8 cellular contexts compared by ENCODE assay signal in genomic region chr22:50620861-50621490, GRCh38. TPM values are rescaled to one million over a fixed set of nuclear protein-coding genes. Genes with fewer than 3 reads are reported as not detected.
DNase-seq lines count a peak whose midpoint lies in the region; ATAC-seq and TF ChIP-seq lines count a peak whose summit lies in the region.

No MANE protein-coding gene starts in this region.

- H3K4me1 ChIP-seq in ectodermal cell (ENCODE audit: control insufficient read depth, insufficient read depth, low read length) (peaks cover 11% of the 10 kb centered on the region), osteoblast (ENCODE audit: insufficient read depth, low read length) (peaks cover 14% of the 10 kb centered on the region)

- H3K27me3 ChIP-seq in ectodermal cell (ENCODE audit: control insufficient read depth, insufficient read depth, low read length, poor library complexity, severe bottlenecking) (peaks cover 13% of the 10 kb centered on the region), osteoblast (ENCODE audit: insufficient read depth, low read length) (peaks cover 21% of the 10 kb centered on the region)

- H3K4me2 ChIP-seq in osteoblast (ENCODE audit: insufficient read depth, low read length) = peak overlapping the region; percentile 39

- in situ Hi-C loops in G401 (cut with HindIII; ENCODE audit: low sequenced_read_pairs) = no loop called here

- H3K27ac ChIP-seq in ectodermal cell (ENCODE audit: insufficient read depth, low read depth, low read length, poor library complexity, severe bottlenecking) = no peak overlapping the region
- no peak overlapping the region for H3K27ac ChIP-seq in osteoblast (ENCODE audit: low read depth, low read length)

- peak; percentile 32 for ATAC-seq in GM18907 (IDR thresholded peaks at IDR 0.05; ENCODE audit: unreplicated experiment)
- ATAC-seq in HG03139 (IDR thresholded peaks at IDR 0.05; ENCODE audit: unreplicated experiment) = peak; percentile 17

- H4K20me1 ChIP-seq in osteoblast (ENCODE audit: insufficient read depth, low read length) = peaks cover 3% of the 10 kb centered on the region

- TF ChIP-seq CTCF in osteoblast (IDR thresholded peaks at IDR 0.05; ENCODE audit: extremely low read depth, low read depth, low read length) = no peak

- H3K36me3 ChIP-seq in ectodermal cell (ENCODE audit: control insufficient read depth, insufficient read depth, low read length) (no peaks in the 10 kb centered on the region), osteoblast (ENCODE audit: insufficient read depth, low read length) (no peaks in the 10 kb centered on the region)

- 80 to 81% methylated on average over 22 of the region's 22 CpGs for WGBS in ectodermal cell, 2 experiments

- H3K9me3 ChIP-seq in ectodermal cell (ENCODE audit: control insufficient read depth, low read length) (no peaks in the 10 kb centered on the region), osteoblast (ENCODE audit: low read depth, low read length) (no peaks in the 10 kb centered on the region)

- H3K4me3 ChIP-seq in ectodermal cell (ENCODE audit: insufficient read depth, low read depth, low read length) (peak overlapping the region; percentile 27), osteoblast (ENCODE audit: insufficient read depth, low read length) (peak overlapping the region; percentile 14)

- H3K79me2 ChIP-seq in osteoblast (ENCODE audit: insufficient read depth, low read length) = no peaks in the 10 kb centered on the region

- DNase-seq in T-helper 22 cell (ENCODE audit: low read depth) (peak; percentile 64), osteoblast (ENCODE audit: insufficient read length, low spot score, missing footprints) (peak; percentile 48), G401 (ENCODE audit: low spot score) (no peak), HuH-7.5 (ENCODE audit: low spot score) (no peak), DMS79 treated with DMSO at 0.1 percent for 48 hours (lab: John Stamatoyannopoulos, UW) (no peak)

- no peak overlapping the region for H2AFZ ChIP-seq in osteoblast (ENCODE audit: low read length)

RNA-seq across cellular contexts. Expression of gene ARSA, which starts 7.0 kb away (rescaled TPM):
- 26.2 TPM for polyA plus RNA-seq in ectodermal cell (2013, experiment 1 of 4)
- polyA plus RNA-seq in ectodermal cell (2013, experiment 2 of 4) = 26.0 TPM
- polyA plus RNA-seq in ectodermal cell (2013, experiment 3 of 4) = 20.5 TPM
- 26.4 TPM for polyA plus RNA-seq in ectodermal cell (2013, experiment 4 of 4)
- 35.1 and 38.4 TPM in 2 replicates for total RNA-seq in osteoblast
- 19.4 and 24.1 TPM in 2 replicates for total RNA-seq in G401 (2014; rRNA removed; shearing (Covaris generic))

RNA-seq across cellular contexts. Expression of gene MAPK8IP2, which starts 20.4 kb away (rescaled TPM):
- polyA plus RNA-seq in ectodermal cell (2013, experiment 1 of 4) = 2.1 TPM
- polyA plus RNA-seq in ectodermal cell (2013, experiment 2 of 4) = 2.4 TPM
- 2.1 TPM for polyA plus RNA-seq in ectodermal cell (2013, experiment 3 of 4)
- polyA plus RNA-seq in ectodermal cell (2013, experiment 4 of 4) = 2.3 TPM
- total RNA-seq in osteoblast = 0.29 and 0.36 TPM in 2 replicates
- 28.3 and 39.8 TPM in 2 replicates for total RNA-seq in G401 (2014; rRNA removed; shearing (Covaris generic))

RNA-seq across cellular contexts. Expression of gene CHKB, which starts 38.3 kb away (rescaled TPM):
- polyA plus RNA-seq in ectodermal cell (2013, experiment 1 of 4) = 89.3 TPM
- polyA plus RNA-seq in ectodermal cell (2013, experiment 2 of 4) = 76.2 TPM
- polyA plus RNA-seq in ectodermal cell (2013, experiment 3 of 4) = 68.4 TPM
- 73.5 TPM for polyA plus RNA-seq in ectodermal cell (2013, experiment 4 of 4)
- total RNA-seq in osteoblast = 27.4 and 28.6 TPM in 2 replicates
- total RNA-seq in G401 (2014; rRNA removed; shearing (Covaris generic)) = 34.8 and 58.6 TPM in 2 replicates

RNA-seq across cellular contexts. Expression of gene CPT1B, which starts 42.7 kb away (rescaled TPM):
- polyA plus RNA-seq in ectodermal cell (2013, experiment 1 of 4) = 80.3 TPM
- polyA plus RNA-seq in ectodermal cell (2013, experiment 2 of 4) = 74.6 TPM
- polyA plus RNA-seq in ectodermal cell (2013, experiment 3 of 4) = 60.0 TPM
- 71.2 TPM for polyA plus RNA-seq in ectodermal cell (2013, experiment 4 of 4)
- total RNA-seq in osteoblast = 1.8 and 2.1 TPM in 2 replicates
- total RNA-seq in G401 (2014; rRNA removed; shearing (Covaris generic)) = 3.4 and 5.8 TPM in 2 replicates

RNA-seq across cellular contexts. Expression of gene SHANK3, which starts 51.6 kb away (rescaled TPM):
- polyA plus RNA-seq in ectodermal cell (2013, experiment 1 of 4) = 11.8 TPM
- 12.0 TPM for polyA plus RNA-seq in ectodermal cell (2013, experiment 2 of 4)
- 11.3 TPM for polyA plus RNA-seq in ectodermal cell (2013, experiment 3 of 4)
- 11.1 TPM for polyA plus RNA-seq in ectodermal cell (2013, experiment 4 of 4)
- 0.36 and 0.59 TPM in 2 replicates for total RNA-seq in osteoblast
- total RNA-seq in G401 (2014; rRNA removed; shearing (Covaris generic)) = 3.6 and 5.0 TPM in 2 replicates

Comparison
In these comparisons a context has a peak if more than half of its experiments do, and no peak if none do; other contexts are left out.
1. DNase-seq: peak in T-helper 22 cell (single experiment) and osteoblast (single experiment); none in G401 (single experiment), HuH-7.5 (single experiment) and DMS79 treated with DMSO at 0.1 percent for 48 hours (single experiment).
2. RNA of gene MAPK8IP2, which starts 20.4 kb away (total RNA-seq): 28.3 to 39.8 TPM in G401; 0.29 to 0.36 TPM in osteoblast; every median in the first group is over 10 times any median in the second.